In genomic region chr2:1014802-1015201, GRCh38 we compare ENCODE assay signal across 25 cellular contexts.
DNase-seq lines count a peak whose midpoint lies in the region; ATAC-seq and TF ChIP-seq lines count a peak whose summit lies in the region.
"Had no signal": no experiment of that assay in that cellular context is flagged by ENCODE, and none has a peak within 500 bp of the region (broad histone marks: within the 10 kb centered on the region; RNA-seq: fewer than 3 reads in every experiment).

No MANE protein-coding gene starts in this region.

- peaks cover 0 to 1% of the 10 kb centered on the region in 2 donors for H3K9me3 ChIP-seq in neuronal stem cell (replicated peaks in 1 of 2; ENCODE audit: control insufficient read depth in 2 of 2, insufficient read depth in 1 of 2, low read depth in 1 of 2, low read length in 2 of 2)
- no peaks in the 10 kb centered on the region for H3K9me3 ChIP-seq in stomach
- H3K9me3 ChIP-seq: BE2C, BLaER1 had no signal

- H3K27me3 ChIP-seq in H7 (ENCODE audit: control insufficient read depth, insufficient read depth, low read length) (no peaks in the 10 kb centered on the region; the same call in 1 of the 2 replicates), neuronal stem cell (ENCODE audit: control insufficient read depth in 3 of 3, insufficient read depth in 3 of 3, low read depth in 1 of 3, low read length in 3 of 3) (no peaks in the 10 kb centered on the region), stomach (no peaks in the 10 kb centered on the region)
- H3K27me3 ChIP-seq: BE2C, BLaER1 had no signal

- TF ChIP-seq EP300 in stomach (IDR thresholded peaks at IDR 0.05): no peak

- CTCF ChIA-PET in WTC11 (lab: Charles Lee): no interaction called here

- no peak for TF ChIP-seq CTCF in WTC11 (IDR thresholded peaks at IDR 0.05)
- no peak for TF ChIP-seq CTCF in stomach (IDR thresholded peaks at IDR 0.05)

- H2BK120ac ChIP-seq in neuronal stem cell (ENCODE audit: low read depth, low read length): no peak overlapping the region

- H4K8ac ChIP-seq in neuronal stem cell (ENCODE audit: low read depth, low read length): no peak overlapping the region

- no peak overlapping the region for H2AK5ac ChIP-seq in neuronal stem cell (ENCODE audit: low read depth, low read length)

- H3K4me3 ChIP-seq in H7 (ENCODE audit: insufficient read depth, low read depth, low read length) (no peak overlapping the region), neuronal stem cell (ENCODE audit: low read length in 2 of 2) (no peak overlapping the region), stomach (no peak overlapping the region)
- H3K4me3 ChIP-seq: BLaER1, GM12878 had no signal

- H3K36me3 ChIP-seq in H7 (replicated peaks; ENCODE audit: control insufficient read depth, insufficient read depth, low read length) (no peaks in the 10 kb centered on the region), neuronal stem cell (replicated peaks in 1 of 2; ENCODE audit: control insufficient read depth in 2 of 2, insufficient read depth in 2 of 2, low read length in 2 of 2) (no peaks in the 10 kb centered on the region), stomach (no peaks in the 10 kb centered on the region)
- H3K36me3 ChIP-seq: BE2C, BLaER1 had no signal

- WGBS in neuronal stem cell (ENCODE audit: extremely low coverage in 2 of 2, insufficient read length in 2 of 2, insufficient replicate concordance in 1 of 2), 2 donors: no CpG with 5 or more reads among the region's 12 CpGs
- 75 to 84% (median 77%) methylated on average over 12 of the region's 12 CpGs for WGBS in stomach, 5 donors

- no peak overlapping the region for H2BK15ac ChIP-seq in neuronal stem cell (ENCODE audit: low read length)

- H3K14ac ChIP-seq in neuronal stem cell (ENCODE audit: low read length): no peak overlapping the region

- H3K4me1 ChIP-seq in neuronal stem cell (ENCODE audit: control insufficient read depth in 2 of 2, insufficient read depth in 1 of 2, low read depth in 1 of 2, low read length in 2 of 2) (peaks cover 6 to 9% of the 10 kb centered on the region in 2 donors), stomach (peaks cover 0 to 9% (median 0%) of the 10 kb centered on the region in 4 donors)
- H3K4me1 ChIP-seq: BE2C had no signal

- H3K79me1 ChIP-seq in neuronal stem cell (ENCODE audit: low read depth, low read length): no peaks in the 10 kb centered on the region

- no peak overlapping the region for H2BK5ac ChIP-seq in neuronal stem cell (ENCODE audit: low read length)

- no peaks in the 10 kb centered on the region for H3K9me3 Mint-ChIP-seq in WTC11
- H3K9me3 Mint-ChIP-seq: CD4-positive, alpha-beta memory T cell; CD8-positive, alpha-beta memory T cell had no signal

- POLR2A ChIA-PET in WTC11 (lab: Charles Lee): no interaction called here

- ATAC-seq in WTC11 (peak; percentile 44; the same call in 1 of the 2 replicates), HG03432 (IDR thresholded peaks at IDR 0.05; ENCODE audit: unreplicated experiment) (no peak)
- ATAC-seq: GM12878 had no signal

- intact Hi-C loops in stomach (cut with DNase I; ENCODE audit: low total_unique reads): no loop called here

- no peak overlapping the region for H4K91ac ChIP-seq in neuronal stem cell (ENCODE audit: low read depth, low read length, poor library complexity)

- no peaks in the 10 kb centered on the region for H3K36me3 Mint-ChIP-seq in WTC11
- H3K36me3 Mint-ChIP-seq: CD14-positive monocyte; CD4-positive, alpha-beta memory T cell; CD4-positive, CD25-positive, alpha-beta regulatory T cell; CD8-positive, alpha-beta memory T cell had no signal

- H3K27ac Mint-ChIP-seq in WTC11: no peak overlapping the region
- H3K27ac Mint-ChIP-seq: CD14-positive monocyte; CD4-positive, alpha-beta memory T cell; CD4-positive, CD25-positive, alpha-beta regulatory T cell; CD8-positive, alpha-beta memory T cell had no signal

- TF ChIP-seq POLR2A in stomach (IDR thresholded peaks at IDR 0.05): no peak

- no peak overlapping the region for H3K4ac ChIP-seq in neuronal stem cell (ENCODE audit: low read length)

- no peak overlapping the region for H2BK12ac ChIP-seq in neuronal stem cell (ENCODE audit: low read length)

- no peak overlapping the region for H3K27ac ChIP-seq in neuronal stem cell (replicated peaks; ENCODE audit: low read length)
- no peak overlapping the region for H3K27ac ChIP-seq in stomach
- H3K27ac ChIP-seq: BLaER1 had no signal

- peak; percentile 59 for DNase-seq in H7
- DNase-seq in WTC11 (ENCODE audit: low spot score): no peak
- DNase-seq in neuronal stem cell (ENCODE audit: low spot score): no peak
- no peak for DNase-seq in NCI-H226
- DNase-seq in stomach: no peak
- no peak for DNase-seq in NCI-H2196 (lab: John Stamatoyannopoulos, UW; ENCODE audit: unreplicated experiment)
- DNase-seq: 8988T; ACHN; BE2C; C1 segment of cervical spinal cord; CD4-positive, alpha-beta memory T cell; CD4-positive, CD25-positive, alpha-beta regulatory T cell; CD8-positive, alpha-beta memory T cell; COR-L47; DMS 273 treated with DMSO at 0.1 percent for 48 hours; DMS153; DMS53; DMS79; DND-41; EL; GDM1 had no signal

- H3K4me3 Mint-ChIP-seq in WTC11: no peak overlapping the region
- H3K4me3 Mint-ChIP-seq: CD14-positive monocyte; CD4-positive, alpha-beta memory T cell; CD4-positive, CD25-positive, alpha-beta regulatory T cell; CD8-positive, alpha-beta memory T cell had no signal

- peaks cover 37% of the 10 kb centered on the region for H3K4me1 Mint-ChIP-seq in WTC11
- H3K4me1 Mint-ChIP-seq: CD4-positive, CD25-positive, alpha-beta regulatory T cell had no signal

- H3K27me3 Mint-ChIP-seq in WTC11 (ENCODE audit: low read depth): peaks cover 15% of the 10 kb centered on the region
- H3K27me3 Mint-ChIP-seq: CD4-positive, CD25-positive, alpha-beta regulatory T cell had no signal

- no peak overlapping the region for H3K4me2 ChIP-seq in neuronal stem cell (ENCODE audit: insufficient read depth, low read length, poor library complexity, severe bottlenecking)
- H3K4me2 ChIP-seq: BLaER1 had no signal

- H3K23ac ChIP-seq in neuronal stem cell (ENCODE audit: low read depth, low read length, poor library complexity): no peak overlapping the region

- peak overlapping the region; percentile 52 for H3K18ac ChIP-seq in neuronal stem cell (ENCODE audit: low read length)

- H2AFZ ChIP-seq in neuronal stem cell (ENCODE audit: low read length): no peak overlapping the region

- H3K9ac ChIP-seq in neuronal stem cell (ENCODE audit: low read depth, low read length, poor library complexity): no peak overlapping the region
- H3K9ac ChIP-seq: BLaER1 had no signal

TF ChIP-seq in WTC11, 78 proteins besides CTCF, POLR2A, EP300 and RAD21:
- TF ChIP-seq FOXK1 (CRISPR knock-in tag; IDR thresholded peaks at IDR 0.05): no peak
- TF ChIP-seq ZNF281 (CRISPR knock-in tag; IDR thresholded peaks at IDR 0.05): no peak
- no peak for TF ChIP-seq TP53 (CRISPR knock-in tag; IDR thresholded peaks at IDR 0.05)
- TF ChIP-seq FOXP4 (CRISPR knock-in tag; IDR thresholded peaks at IDR 0.05): no peak
- no peak for TF ChIP-seq ERG (CRISPR knock-in tag; IDR thresholded peaks at IDR 0.05)
- no peak for TF ChIP-seq CBFB (CRISPR knock-in tag; IDR thresholded peaks at IDR 0.05; ENCODE audit: low read depth)
- no peak for TF ChIP-seq ZNF138 (CRISPR knock-in tag; conservative IDR thresholded peaks at IDR 0.05)
- no peak for TF ChIP-seq GTF2I (CRISPR knock-in tag; conservative IDR thresholded peaks at IDR 0.05)
TF ChIP-seq in WTC11: peak in this region for 0.
